ENCODE assay signal across 1 cellular context in genomic region chr14:67221982-67222328, GRCh38.
TF ChIP-seq lines count a peak whose summit lies in the region.

No MANE protein-coding gene starts in this region.

TF ChIP-seq in endothelial cell of umbilical vein, 7 proteins besides CTCF, POLR2A, EP300 and RAD21:
- no peak for TF ChIP-seq FOS (IDR thresholded peaks at IDR 0.05; ENCODE audit: borderline replicate concordance, insufficient read depth, low read length)
- TF ChIP-seq MYC (IDR thresholded peaks at IDR 0.05; ENCODE audit: low read depth, low read length), result no peak
- TF ChIP-seq JUN (IDR thresholded peaks at IDR 0.05; ENCODE audit: borderline replicate concordance, insufficient read depth, insufficient read length, low read depth), result no peak
- no peak for TF ChIP-seq MAX (IDR thresholded peaks at IDR 0.05; ENCODE audit: insufficient read depth, insufficient read length)
- no peak for TF ChIP-seq POLR2AphosphoS5 (IDR thresholded peaks at IDR 0.05; ENCODE audit: insufficient read depth, low read depth, low read length)
- TF ChIP-seq EZH2 (IDR thresholded peaks at IDR 0.05; ENCODE audit: borderline replicate concordance, low read depth, low read length, severe bottlenecking), result no peak
- no peak for TF ChIP-seq GATA2 (IDR thresholded peaks at IDR 0.05; ENCODE audit: insufficient read depth, insufficient read length, low read depth, low read length)
TF ChIP-seq in endothelial cell of umbilical vein: peak in this region for 0.
